15 cellular contexts compared by ENCODE assay signal in the genomic region with DNA sequence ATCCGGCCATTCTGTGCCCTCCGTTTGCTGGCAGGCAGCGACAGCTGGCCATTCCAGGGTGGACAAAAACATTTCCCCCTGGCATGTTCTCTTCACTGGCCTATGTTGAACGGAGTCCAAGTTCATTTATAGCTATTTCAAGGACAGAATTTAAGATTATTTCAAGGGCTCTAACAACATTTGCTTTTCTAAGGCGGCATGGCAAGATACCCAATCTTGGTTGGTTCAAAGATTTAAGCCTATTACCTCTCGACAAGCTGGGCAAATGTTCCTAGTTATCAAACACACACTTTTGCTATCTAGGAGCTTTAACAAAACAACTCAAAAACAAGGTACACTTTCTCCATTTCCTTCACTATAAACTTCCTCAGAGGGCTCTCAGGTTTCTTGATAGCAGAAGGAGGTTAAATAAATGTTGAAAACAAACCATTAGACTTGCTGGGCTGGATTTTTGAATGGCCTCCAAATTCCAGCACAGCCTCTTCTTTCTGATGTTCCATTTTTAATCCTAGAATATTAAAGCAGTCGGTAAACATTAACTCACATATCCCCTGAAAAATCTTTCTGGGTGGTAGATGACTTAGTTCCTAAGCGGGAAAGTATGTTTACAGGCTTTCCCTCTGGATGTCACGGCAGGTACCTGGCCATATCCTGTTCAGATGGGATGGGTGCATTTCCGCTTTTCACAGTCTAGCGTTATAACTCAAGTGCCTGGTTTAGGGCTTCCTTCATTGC.
A peak's percentile ranks its signal among the peaks of the same experiment; 100 is the strongest.
DNase-seq lines count a peak whose midpoint lies in the region; ATAC-seq and TF ChIP-seq lines count a peak whose summit lies in the region.
"Had no signal": no experiment of that assay in that cellular context is flagged by ENCODE, and none has a peak within 500 bp of the region (broad histone marks: within the 10 kb centered on the region; RNA-seq: fewer than 3 reads in every experiment).

No MANE protein-coding gene starts in this region.

- no peak for TF ChIP-seq POLR2A in IMR-90 (IDR thresholded peaks at IDR 0.05; ENCODE audit: low read depth, low read length)

- no TSS peak for BruUV-seq in IMR-90 (replicated peaks; lab: Mats Ljungman, UMichigan)

- no peaks in the 10 kb centered on the region for H3K36me3 ChIP-seq in IMR-90 (ENCODE audit: control insufficient read depth, insufficient read depth, low read length)
- H3K36me3 ChIP-seq: BLaER1, ovary had no signal

- no peak overlapping the region for H2BK120ac ChIP-seq in IMR-90 (ENCODE audit: low read depth, low read length)

- H2AK9ac ChIP-seq in IMR-90 (replicated peaks; ENCODE audit: low read depth, low read length, poor library complexity): no peak overlapping the region

- no peak overlapping the region for H3K4ac ChIP-seq in IMR-90 (ENCODE audit: low read depth, low read length)

- no peak overlapping the region for H3K27ac ChIP-seq in IMR-90 (ENCODE audit: insufficient read depth, low read length)
- H3K27ac ChIP-seq in right cardiac atrium (ENCODE audit: low read length): peak overlapping the region; percentile 51
- H3K27ac ChIP-seq: BLaER1 had no signal

- peak overlapping the region in 2 of 5 experiments; percentile 16 to 50 for H3K4me3 Mint-ChIP-seq in brain
- H3K4me3 Mint-ChIP-seq: activated T-cell treated with anti-CD3 and anti-CD28 coated beads, Interleukin-2, amount 50 U/mL, for 72 hours had no signal

- no peaks in the 10 kb centered on the region; the same call in 1 of the 2 replicates for H3K9me1 ChIP-seq in IMR-90 (ENCODE audit: insufficient read depth, low read length)

- no peak overlapping the region for H2AK5ac ChIP-seq in IMR-90 (ENCODE audit: low read depth, low read length)

- no peak overlapping the region for H2BK20ac ChIP-seq in IMR-90 (ENCODE audit: low read depth, low read length)

- no peak overlapping the region for H2AFZ ChIP-seq in IMR-90 (replicated peaks; ENCODE audit: low read length, poor library complexity)

- no peak overlapping the region for H3K23ac ChIP-seq in IMR-90 (ENCODE audit: low read depth, low read length)

- H3K27me3 Mint-ChIP-seq in brain: no peaks in the 10 kb centered on the region

- H2BK5ac ChIP-seq in IMR-90 (ENCODE audit: low read depth, low read length, poor library complexity, severe bottlenecking): no peak overlapping the region

- no peaks in the 10 kb centered on the region for H3K9me3 Mint-ChIP-seq in brain
- H3K9me3 Mint-ChIP-seq: activated T-cell treated with anti-CD3 and anti-CD28 coated beads, Interleukin-2, amount 50 U/mL, for 72 hours had no signal

- H4K8ac ChIP-seq in IMR-90 (ENCODE audit: low read depth in 2 of 2, low read length in 2 of 2): no peak overlapping the region

- H3K14ac ChIP-seq in IMR-90 (replicated peaks; ENCODE audit: low read depth, low read length): no peak overlapping the region

- no peak for ATAC-seq in IMR-90 (ENCODE audit: low read depth)
- ATAC-seq in right cardiac atrium: peak in 1 of 2 donors; percentile 67
- no peak for ATAC-seq in GM21737 (IDR thresholded peaks at IDR 0.05; ENCODE audit: unreplicated experiment)
- ATAC-seq: activated T-cell treated with anti-CD3 and anti-CD28 coated beads, Interleukin-2, amount 50 U/mL, for 72 hours had no signal

- H3K4me1 ChIP-seq in IMR-90 (ENCODE audit: control insufficient read depth, insufficient read depth, low read length) (no peaks in the 10 kb centered on the region; the same call in 1 of the 2 replicates), right cardiac atrium (ENCODE audit: control insufficient read depth, insufficient read depth, low read length) (peaks cover 1% of the 10 kb centered on the region)
- H3K4me1 ChIP-seq: BLaER1 had no signal

- TF ChIP-seq CTCF in IMR-90 (conservative IDR thresholded peaks at IDR 0.05; ENCODE audit: low read depth, low read length) (no peak), brain (conservative IDR thresholded peaks at IDR 0.05) (no peak)

- DNase-seq in IMR-90 (peak; percentile 20), right cardiac atrium (peak in 1 of 3 donors; percentile 48), renal cortical epithelial cell (ENCODE audit: low read depth) (peak; percentile 57), DMS153 (lab: John Stamatoyannopoulos, UW) (no peak), HPDE6-E6E7 (ENCODE audit: extremely low spot score) (no peak), GM19238 (ENCODE audit: insufficient read length, low spot score) (no peak)
- DNase-seq: activated T-cell treated with anti-CD3 and anti-CD28 coated beads, Interleukin-2, amount 50 U/mL, for 72 hours; dorsolateral prefrontal cortex; NCI-H2107; NK-92 treated with Interleukin-12 subunit alpha and Interleukin-12 subunit beta, amount 100 ng/mL, for 24 hours; SIG-M5 had no signal

- H3K9me3 ChIP-seq in IMR-90 (ENCODE audit: control insufficient read depth, insufficient read depth, low read length) (no peaks in the 10 kb centered on the region), right cardiac atrium (ENCODE audit: control insufficient read depth, low read length) (no peaks in the 10 kb centered on the region)
- H3K9me3 ChIP-seq: BLaER1, ovary had no signal

- H3K79me1 ChIP-seq in IMR-90 (ENCODE audit: low read depth in 1 of 2, low read length in 2 of 2): no peaks in the 10 kb centered on the region

- H3K27me3 ChIP-seq in IMR-90 (ENCODE audit: control insufficient read depth, insufficient read depth, low read length) (no peaks in the 10 kb centered on the region), right cardiac atrium (ENCODE audit: control insufficient read depth, insufficient read depth) (no peaks in the 10 kb centered on the region)
- H3K27me3 ChIP-seq: BLaER1, dorsolateral prefrontal cortex, ovary had no signal

- WGBS in IMR-90 (ENCODE audit: extremely low coverage in 2 of 2, insufficient read length in 1 of 2), 2 experiments: 87% methylated on average over 6 of the region's 11 CpGs; no CpG with 5 or more reads in 1 of the 2 experiments
- WGBS in right cardiac atrium: 55% methylated on average over 11 of the region's 11 CpGs

- no peak overlapping the region for H3K4me3 ChIP-seq in IMR-90 (ENCODE audit: insufficient read depth, low read depth, low read length)
- H3K4me3 ChIP-seq in right cardiac atrium (ENCODE audit: low read length): no peak overlapping the region
- H3K4me3 ChIP-seq: BLaER1, dorsolateral prefrontal cortex, ovary had no signal

- CTCF ChIA-PET in IMR-90 (lab: Yijun Ruan, JAX): no interaction called here

- in situ Hi-C loops in IMR-90 (cut with MboI; ENCODE audit: low sequenced_read_pairs): no loop called here

- H3K27ac Mint-ChIP-seq in brain: peak overlapping the region; percentile 33 to 92 (median 53)
- H3K27ac Mint-ChIP-seq: activated T-cell treated with anti-CD3 and anti-CD28 coated beads, Interleukin-2, amount 50 U/mL, for 72 hours had no signal

- H3K18ac ChIP-seq in IMR-90 (ENCODE audit: low read depth, low read length): no peak overlapping the region

- intact Hi-C loops in IMR-90 (cut with micrococcal nuclease) (no loop called here), right cardiac atrium (cut with DNase I) (no loop called here)

- H4K5ac ChIP-seq in IMR-90 (ENCODE audit: low read depth, low read length): no peak overlapping the region

- no peak overlapping the region for H3K4me2 ChIP-seq in IMR-90 (ENCODE audit: low read depth, low read length)
- H3K4me2 ChIP-seq: BLaER1 had no signal

- no peaks in the 10 kb centered on the region for H3K36me3 Mint-ChIP-seq in brain

- no peaks in the 10 kb centered on the region for H4K20me1 ChIP-seq in IMR-90 (ENCODE audit: insufficient read depth, low read length)
- H4K20me1 ChIP-seq: BLaER1 had no signal

- TF ChIP-seq RAD21 in IMR-90 (IDR thresholded peaks at IDR 0.05; ENCODE audit: low read length): no peak

- POLR2A ChIA-PET in IMR-90 (lab: Charles Lee; ENCODE audit: unreplicated experiment): no interaction called here

- no peak overlapping the region for H4K91ac ChIP-seq in IMR-90 (ENCODE audit: insufficient read depth, low read depth, low read length)

- H3K4me1 Mint-ChIP-seq in brain: peaks cover 76% of the 10 kb centered on the region

- no peak overlapping the region for H3K9ac ChIP-seq in IMR-90 (ENCODE audit: low read depth, low read length)
- H3K9ac ChIP-seq: BLaER1 had no signal

- H2BK15ac ChIP-seq in IMR-90 (ENCODE audit: low read depth, low read length): no peak overlapping the region

- H3K56ac ChIP-seq in IMR-90 (ENCODE audit: extremely low read depth, insufficient read depth, low read length): no peak overlapping the region

- dilution Hi-C loops in IMR-90 (cut with HindIII; ENCODE audit: low sequenced_read_pairs, unreplicated experiment): no loop called here

TF ChIP-seq in IMR-90, 13 proteins besides CTCF, POLR2A, EP300 and RAD21:
- TF ChIP-seq CEBPB (IDR thresholded peaks at IDR 0.05; ENCODE audit: low read depth, low read length) (no peak), CHD1 (IDR thresholded peaks at IDR 0.05; ENCODE audit: low read depth, low read length) (no peak), MAZ (IDR thresholded peaks at IDR 0.05; ENCODE audit: borderline replicate concordance, low read depth, low read length) (no peak), MXI1 (IDR thresholded peaks at IDR 0.05; ENCODE audit: borderline replicate concordance, low read depth, low read length) (no peak), SMC3 (IDR thresholded peaks at IDR 0.05; ENCODE audit: low read depth, low read length) (no peak), FOS (IDR thresholded peaks at IDR 0.05; ENCODE audit: low read depth, low read length) (no peak)
TF ChIP-seq in IMR-90: peak in this region for 0.

Comparison
In these comparisons a context has a peak if more than half of its experiments do, and no peak if none do; other contexts are left out.
1. DNase-seq: peak in IMR-90 (single experiment) and renal cortical epithelial cell (single experiment); none in DMS153 (single experiment), HPDE6-E6E7 (single experiment) and GM19238 (single experiment).